21 cellular contexts compared by ENCODE assay signal in the genomic region with DNA sequence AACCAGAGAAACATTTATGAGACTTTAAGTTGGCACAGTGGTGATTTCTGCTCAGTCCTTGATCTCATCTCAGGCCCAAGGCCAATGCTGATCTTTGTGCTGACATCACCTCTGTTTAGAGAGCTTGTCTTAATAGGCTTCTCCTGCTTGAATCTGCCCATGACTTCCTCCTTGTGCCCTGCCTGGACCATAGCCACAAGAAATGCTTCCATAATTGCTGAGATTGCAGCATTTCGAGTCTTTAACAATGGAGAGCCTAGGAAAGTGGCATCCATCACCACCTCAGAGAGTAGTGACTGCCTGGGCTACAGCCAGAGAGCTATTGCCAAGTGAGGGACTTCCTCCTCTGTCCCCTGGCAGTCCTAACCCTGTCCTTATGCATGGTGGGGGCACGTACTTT. TPM values are rescaled to one million over a fixed set of nuclear protein-coding genes. Genes with fewer than 3 reads are reported as not detected.
A peak's percentile ranks its signal among the peaks of the same experiment; 100 is the strongest.
DNase-seq lines count a peak whose midpoint lies in the region; ATAC-seq and TF ChIP-seq lines count a peak whose summit lies in the region.
"Had no signal": no experiment of that assay in that cellular context is flagged by ENCODE, and none has a peak within 500 bp of the region (broad histone marks: within the 10 kb centered on the region; RNA-seq: fewer than 3 reads in every experiment).

No MANE protein-coding gene starts in this region.

- H3K4me1 ChIP-seq in heart left ventricle = no peaks in the 10 kb centered on the region
- no peaks in the 10 kb centered on the region for H3K4me1 ChIP-seq in upper lobe of right lung
- H3K4me1 ChIP-seq: BLaER1 had no signal

- no peak for DNase-seq in heart left ventricle
- DNase-seq in cardiac septum (ENCODE audit: low spot score) = no peak
- DNase-seq in islet precursor cell = peak; percentile 16
- DNase-seq in upper lobe of right lung = no peak
- no peak for DNase-seq in NCI-H510A treated with DMSO at 0.1 percent for 48 hours (lab: John Stamatoyannopoulos, UW)
- DNase-seq: CD4-positive, alpha-beta memory T cell; COR-L47; GF-D8; KBM-7; MM.1S; NCI-H2029; NCI-H446 treated with DMSO at 0.1 percent for 48 hours; NCI-H526 treated with DMSO at 0.1 percent for 48 hours; SIG-M5 had no signal

- H3K27me3 ChIP-seq in heart left ventricle = no peaks in the 10 kb centered on the region
- H3K27me3 ChIP-seq in upper lobe of right lung = no peaks in the 10 kb centered on the region
- H3K27me3 ChIP-seq: BLaER1 had no signal

- no peak overlapping the region for H3K27ac ChIP-seq in heart left ventricle
- peak overlapping the region; percentile 18; the same call in 1 of the 2 replicates for H3K27ac ChIP-seq in VCaP
- H3K27ac ChIP-seq in upper lobe of right lung = no peak overlapping the region
- H3K27ac ChIP-seq: BLaER1, RWPE1, SK-N-MC had no signal

- intact Hi-C loops in heart left ventricle (cut with DNase I) (no loop called here), cardiac septum (cut with DNase I) (no loop called here), upper lobe of right lung (cut with DNase I) (no loop called here)

- H3K4me3 ChIP-seq in heart left ventricle (no peak overlapping the region), upper lobe of right lung (no peak overlapping the region)
- H3K4me3 ChIP-seq: BLaER1, SK-N-MC had no signal

- H3K9me3 ChIP-seq in heart left ventricle (no peaks in the 10 kb centered on the region), upper lobe of right lung (no peaks in the 10 kb centered on the region)
- H3K9me3 ChIP-seq: BLaER1 had no signal

- TF ChIP-seq CTCF in heart left ventricle (IDR thresholded peaks at IDR 0.05) (no peak), VCaP (conservative IDR thresholded peaks at IDR 0.05) (no peak), upper lobe of right lung (IDR thresholded peaks at IDR 0.05) (no peak)

- no peak for TF ChIP-seq POLR2A in heart left ventricle (IDR thresholded peaks at IDR 0.05)

- WGBS in heart left ventricle, 4 donors = 35 to 62% (median 50%) methylated on average over 2 of the region's 2 CpGs

- H3K36me3 ChIP-seq in heart left ventricle = no peaks in the 10 kb centered on the region
- H3K36me3 ChIP-seq in upper lobe of right lung = no peaks in the 10 kb centered on the region
- H3K36me3 ChIP-seq: BLaER1 had no signal

- ATAC-seq in heart left ventricle (peak in 3 of 4 donors; percentile 51 to 68 (median 68)), upper lobe of right lung (peak; percentile 43), HG02973 (IDR thresholded peaks at IDR 0.05; ENCODE audit: unreplicated experiment) (no peak), HG02759 (IDR thresholded peaks at IDR 0.05; ENCODE audit: unreplicated experiment) (no peak)
- ATAC-seq: HCT116 had no signal

RNA-seq across cellular contexts. Expression of a gene that starts 25.1 kb away (rescaled TPM):
- total RNA-seq in heart left ventricle (100 to 1,000 TPM in 4 of 9 donors, 10 to 100 TPM in 5; 59.1 to 157 (median 77.2) TPM), cardiac septum (83.8 TPM), upper lobe of right lung (353 TPM)
- polyA plus RNA-seq in heart left ventricle = 10 to 100 TPM; 22.5 to 77.1 TPM
- polyA plus RNA-seq: CD4-positive, alpha-beta memory T cell had no signal

RNA-seq across cellular contexts. Expression of a gene that starts 55.0 kb away (rescaled TPM):
- total RNA-seq in heart left ventricle (10 to 100 TPM in 3 of 9 donors, 1 to 10 TPM in 6; 4.1 to 13.6 (median 7.6) TPM), cardiac septum (8.5 TPM), upper lobe of right lung (32.8 TPM)
- 1 to 10 TPM; 3.8 to 5.2 TPM for polyA plus RNA-seq in heart left ventricle
- polyA plus RNA-seq: CD4-positive, alpha-beta memory T cell had no signal

Comparison
In these comparisons a context has a peak if more than half of its experiments do, and no peak if none do; other contexts are left out.
1. ATAC-seq: peak in heart left ventricle (3 of 4) and upper lobe of right lung (single experiment); none in HG02973 (single experiment) and HG02759 (single experiment).